Comparison of ENCODE assay signal across 26 cellular contexts in the genomic region with DNA sequence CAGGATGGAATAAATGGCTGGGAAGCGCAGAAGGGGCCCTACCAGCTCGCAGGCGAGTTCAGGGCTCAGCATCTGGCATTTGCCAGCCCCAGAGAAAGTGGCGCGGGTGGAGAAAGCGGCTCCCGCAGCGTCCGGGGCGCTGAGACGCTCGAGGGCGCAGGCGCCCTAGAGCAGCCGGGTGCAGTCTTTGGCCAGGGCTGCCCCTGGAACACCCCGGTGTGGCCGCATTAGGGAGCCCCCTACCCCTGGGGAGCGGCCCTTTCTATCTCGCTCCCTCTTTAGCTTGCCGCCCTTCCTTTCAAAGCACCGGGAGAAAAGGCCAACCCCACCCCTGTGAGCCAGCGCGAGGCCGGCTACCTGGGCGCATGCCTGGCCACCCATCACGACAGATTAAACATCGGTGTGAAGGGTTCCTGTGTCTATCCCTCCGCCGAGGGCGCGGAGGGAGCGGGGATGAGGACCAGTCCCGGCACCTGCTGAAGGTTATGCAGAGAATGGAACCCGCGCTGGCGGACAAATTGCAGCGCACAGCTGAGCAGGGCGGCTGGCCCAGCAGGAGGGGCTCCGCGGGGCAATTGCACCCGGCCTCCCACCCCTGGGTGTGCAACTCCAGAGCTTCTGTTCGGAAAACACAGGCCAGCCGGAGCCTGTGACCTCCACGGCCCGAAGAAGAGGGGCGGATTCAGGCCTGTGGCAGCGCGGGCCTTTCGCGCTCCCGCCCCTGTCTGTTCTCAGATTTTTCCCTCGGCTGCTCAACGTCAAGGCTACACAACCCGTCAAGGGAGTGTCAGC. TPM values are rescaled to one million over a fixed set of nuclear protein-coding genes. Genes with fewer than 3 reads are reported as not detected.
A peak's percentile ranks its signal among the peaks of the same experiment; 100 is the strongest.
DNase-seq lines count a peak whose midpoint lies in the region; ATAC-seq and TF ChIP-seq lines count a peak whose summit lies in the region.
"Had no signal": no experiment of that assay in that cellular context is flagged by ENCODE, and none has a peak within 500 bp of the region (broad histone marks: within the 10 kb centered on the region; RNA-seq: fewer than 3 reads in every experiment).

No MANE protein-coding gene starts in this region.

- H3K4me3 ChIP-seq in lower lobe of right lung (peak overlapping the region; percentile 45), gastrocnemius medialis (no peak overlapping the region)
- H3K4me3 ChIP-seq: GM12878, PC-9 had no signal

- H3K36me3 ChIP-seq in lower lobe of right lung: peaks cover 5% of the 10 kb centered on the region
- H3K36me3 ChIP-seq in gastrocnemius medialis: no peaks in the 10 kb centered on the region

- H3K27me3 Mint-ChIP-seq in activated naive CD4-positive, alpha-beta T cell treated with anti-CD3 and anti-CD28 coated beads, Interleukin-2, amount 10 ng/mL, durations not matched to agents 7 days and 5 days: peaks cover 91% of the 10 kb centered on the region

- no peaks in the 10 kb centered on the region for H3K4me1 Mint-ChIP-seq in activated naive CD4-positive, alpha-beta T cell treated with anti-CD3 and anti-CD28 coated beads, Interleukin-2, amount 10 ng/mL, durations not matched to agents 7 days and 5 days
- H3K4me1 Mint-ChIP-seq: activated naive CD4-positive, alpha-beta T cell treated with anti-CD3 and anti-CD28 coated beads, Interleukin-2, amount 50 U/mL, for 24 hours; B cell; central memory CD8-positive, alpha-beta T cell; stimulated activated memory B cell treated with anti-CD40 and anti-IgM and Interleukin-4, amounts not matched to agents 10 μg/mL and 1 μg/mL and 100 μg/mL, for 72 hours had no signal

- H3K27me3 ChIP-seq in lower lobe of right lung (ENCODE audit: low read depth) (peaks cover 81% of the 10 kb centered on the region), gastrocnemius medialis (peaks cover 71 to 98% (median 92%) of the 10 kb centered on the region in 3 donors)

- intact Hi-C loops in lower lobe of right lung (cut with DNase I) (loop anchor here (10.0 kb wide), 1 partner anchor 420 kb away; no protein-coding TSS in a partner anchor), gastrocnemius medialis (cut with DNase I; ENCODE audit: low total_unique reads) (no loop called here)

- no peaks in the 10 kb centered on the region for H3K36me3 Mint-ChIP-seq in activated naive CD4-positive, alpha-beta T cell treated with anti-CD3 and anti-CD28 coated beads, Interleukin-2, amount 10 ng/mL, durations not matched to agents 7 days and 5 days
- H3K36me3 Mint-ChIP-seq: activated naive CD4-positive, alpha-beta T cell treated with anti-CD3 and anti-CD28 coated beads, Interleukin-2, amount 50 U/mL, for 24 hours; memory B cell; natural killer cell treated with Interleukin-12 subunit alpha and Interleukin-12 subunit beta and Interleukin-15 and Interleukin-18, amount 100 ng/mL, for 72 hours; stimulated activated memory B cell treated with anti-CD40 and anti-IgM and Interleukin-4, amounts not matched to agents 10 μg/mL and 1 μg/mL and 100 μg/mL, for 72 hours had no signal

- no peak for DNase-seq in activated naive CD4-positive, alpha-beta T cell treated with anti-CD3 and anti-CD28 coated beads, Interleukin-2, amount 10 ng/mL, durations not matched to agents 7 days and 5 days
- DNase-seq in activated naive CD4-positive, alpha-beta T cell treated with Interleukin-2 at 50 U/mL for 16 hours: no peak
- DNase-seq in lower lobe of right lung: no peak
- peak; percentile 63 for DNase-seq in retina
- DNase-seq in gastrocnemius medialis: no peak
- DNase-seq in H4 (ENCODE audit: low spot score): no peak
- DNase-seq in amniotic stem cell (lab: John Stamatoyannopoulos, UW): no peak
- no peak for DNase-seq in COLO668 (lab: John Stamatoyannopoulos, UW; ENCODE audit: unreplicated experiment)
- DNase-seq: activated CD4-positive, alpha-beta T cell treated with anti-CD3 and anti-CD28 coated beads for 48 hours; DMS79; foreskin keratinocyte; NCI-H1048; NCI-H187 treated with DMSO at 0.1 percent for 48 hours; NCI-H2227 treated with DMSO at 0.1 percent for 48 hours; PC-9 had no signal

- H3K4me1 ChIP-seq in lower lobe of right lung (peaks cover 12% of the 10 kb centered on the region), gastrocnemius medialis (peaks cover 0 to 14% of the 10 kb centered on the region in 2 donors)
- H3K4me1 ChIP-seq: foreskin keratinocyte had no signal

- no peaks in the 10 kb centered on the region for H3K9me3 Mint-ChIP-seq in activated naive CD4-positive, alpha-beta T cell treated with anti-CD3 and anti-CD28 coated beads, Interleukin-2, amount 10 ng/mL, durations not matched to agents 7 days and 5 days
- H3K9me3 Mint-ChIP-seq: activated naive CD4-positive, alpha-beta T cell treated with anti-CD3 and anti-CD28 coated beads, Interleukin-2, amount 50 U/mL, for 24 hours; central memory CD8-positive, alpha-beta T cell; memory B cell; natural killer cell treated with Interleukin-12 subunit alpha and Interleukin-12 subunit beta and Interleukin-15 and Interleukin-18, amount 100 ng/mL, for 72 hours; stimulated activated memory B cell treated with anti-CD40 and anti-IgM and Interleukin-4, amounts not matched to agents 10 μg/mL and 1 μg/mL and 100 μg/mL, for 72 hours had no signal

- ATAC-seq in lower lobe of right lung (no peak), gastrocnemius medialis (no peak)
- ATAC-seq: foreskin keratinocyte; GM12878; natural killer cell treated with Interleukin-12 subunit alpha and Interleukin-12 subunit beta and Interleukin-15 and Interleukin-18, amount 100 ng/mL, for 72 hours; stimulated activated memory B cell treated with anti-CD40 and anti-IgM and Interleukin-4, amounts not matched to agents 10 μg/mL and 1 μg/mL and 100 μg/mL, for 72 hours had no signal

- TF ChIP-seq CTCF in lower lobe of right lung (IDR thresholded peaks at IDR 0.05): no peak
- TF ChIP-seq CTCF in gastrocnemius medialis (IDR thresholded peaks at IDR 0.05 in 4 of 5, conservative IDR thresholded peaks at IDR 0.05 in 1 of 5): no peak

- H3K4me3 Mint-ChIP-seq in activated naive CD4-positive, alpha-beta T cell treated with anti-CD3 and anti-CD28 coated beads, Interleukin-2, amount 10 ng/mL, durations not matched to agents 7 days and 5 days: no peak overlapping the region
- H3K4me3 Mint-ChIP-seq: activated naive CD4-positive, alpha-beta T cell treated with anti-CD3 and anti-CD28 coated beads, Interleukin-2, amount 50 U/mL, for 24 hours; B cell; central memory CD8-positive, alpha-beta T cell; memory B cell; natural killer cell treated with Interleukin-12 subunit alpha and Interleukin-12 subunit beta and Interleukin-15 and Interleukin-18, amount 100 ng/mL, for 72 hours; stimulated activated memory B cell treated with anti-CD40 and anti-IgM and Interleukin-4, amounts not matched to agents 10 μg/mL and 1 μg/mL and 100 μg/mL, for 72 hours had no signal

- CTCF ChIA-PET in activated naive CD4-positive, alpha-beta T cell treated with anti-CD3 and anti-CD28 coated beads, Interleukin-2, amount 10 ng/mL, durations not matched to agents 7 days and 5 days (lab: Charles Lee): no interaction called here

- peak overlapping the region; percentile 49 for H3K27ac Mint-ChIP-seq in activated naive CD4-positive, alpha-beta T cell treated with anti-CD3 and anti-CD28 coated beads, Interleukin-2, amount 10 ng/mL, durations not matched to agents 7 days and 5 days
- H3K27ac Mint-ChIP-seq: activated naive CD4-positive, alpha-beta T cell treated with anti-CD3 and anti-CD28 coated beads, Interleukin-2, amount 50 U/mL, for 24 hours; B cell; memory B cell; natural killer cell treated with Interleukin-12 subunit alpha and Interleukin-12 subunit beta and Interleukin-15 and Interleukin-18, amount 100 ng/mL, for 72 hours; stimulated activated memory B cell treated with anti-CD40 and anti-IgM and Interleukin-4, amounts not matched to agents 10 μg/mL and 1 μg/mL and 100 μg/mL, for 72 hours had no signal

- H3K9me3 ChIP-seq in lower lobe of right lung: no peaks in the 10 kb centered on the region
- H3K9me3 ChIP-seq in gastrocnemius medialis: no peaks in the 10 kb centered on the region

- H3K27ac ChIP-seq in lower lobe of right lung (peak overlapping the region; percentile 78), gastrocnemius medialis (no peak overlapping the region)
- H3K27ac ChIP-seq: epithelial cell of prostate, foreskin keratinocyte, PC-9 had no signal

- no peak for TF ChIP-seq POLR2A in gastrocnemius medialis (IDR thresholded peaks at IDR 0.05)

- in situ Hi-C loops in gastrocnemius medialis (cut with MboI; ENCODE audit: low sequenced_read_pairs in 4 of 4): no loop called here

RNA-seq across cellular contexts. Expression of gene FOXF1, which starts 15.6 kb away (rescaled TPM):
- total RNA-seq in lower lobe of right lung (31.2 TPM), gastrocnemius medialis (under 1 TPM in 2 of 4 donors, not detected in 2; 0.07 to 0.10 TPM)
- total RNA-seq in H4 (2014; rRNA removed; shearing (Covaris generic)): 12.3 and 20.2 TPM in 2 replicates
- total RNA-seq: B cell; foreskin keratinocyte; GM12878; kidney epithelial cell; LHCN-M2; natural killer cell treated with Interleukin-12 subunit alpha and Interleukin-12 subunit beta and Interleukin-15 and Interleukin-18, amount 100 ng/mL, for 72 hours; PC-9; skeletal muscle tissue had no signal

Comparison
In these comparisons a context has a peak if more than half of its experiments do, and no peak if none do; other contexts are left out.
1. RNA of gene FOXF1, which starts 15.6 kb away (total RNA-seq): 31.2 TPM in lower lobe of right lung (single experiment) and 12.3 to 20.2 TPM in H4; 0.07 to 0.10 TPM in gastrocnemius medialis; every median in the first group is over 10 times any median in the second.